1 cellular context compared by ENCODE assay signal in genomic region chrX:30280428-30280827, GRCh38.
TF ChIP-seq lines count a peak whose summit lies in the region.

No MANE protein-coding gene starts in this region.

TF ChIP-seq in A549, 52 proteins besides CTCF, POLR2A, EP300 and RAD21 (continued from another document):
- TF ChIP-seq USF2 (IDR thresholded peaks at IDR 0.05): no peak
- no peak for TF ChIP-seq MYC (IDR thresholded peaks at IDR 0.05; ENCODE audit: borderline replicate concordance, low read length)
- TF ChIP-seq FOSL2 (IDR thresholded peaks at IDR 0.05): no peak
- no peak for TF ChIP-seq FOSL2 (CRISPR knock-in tag; IDR thresholded peaks at IDR 0.05)
- no peak for TF ChIP-seq EHF (CRISPR knock-in tag; IDR thresholded peaks at IDR 0.05)
